In the genomic region with DNA sequence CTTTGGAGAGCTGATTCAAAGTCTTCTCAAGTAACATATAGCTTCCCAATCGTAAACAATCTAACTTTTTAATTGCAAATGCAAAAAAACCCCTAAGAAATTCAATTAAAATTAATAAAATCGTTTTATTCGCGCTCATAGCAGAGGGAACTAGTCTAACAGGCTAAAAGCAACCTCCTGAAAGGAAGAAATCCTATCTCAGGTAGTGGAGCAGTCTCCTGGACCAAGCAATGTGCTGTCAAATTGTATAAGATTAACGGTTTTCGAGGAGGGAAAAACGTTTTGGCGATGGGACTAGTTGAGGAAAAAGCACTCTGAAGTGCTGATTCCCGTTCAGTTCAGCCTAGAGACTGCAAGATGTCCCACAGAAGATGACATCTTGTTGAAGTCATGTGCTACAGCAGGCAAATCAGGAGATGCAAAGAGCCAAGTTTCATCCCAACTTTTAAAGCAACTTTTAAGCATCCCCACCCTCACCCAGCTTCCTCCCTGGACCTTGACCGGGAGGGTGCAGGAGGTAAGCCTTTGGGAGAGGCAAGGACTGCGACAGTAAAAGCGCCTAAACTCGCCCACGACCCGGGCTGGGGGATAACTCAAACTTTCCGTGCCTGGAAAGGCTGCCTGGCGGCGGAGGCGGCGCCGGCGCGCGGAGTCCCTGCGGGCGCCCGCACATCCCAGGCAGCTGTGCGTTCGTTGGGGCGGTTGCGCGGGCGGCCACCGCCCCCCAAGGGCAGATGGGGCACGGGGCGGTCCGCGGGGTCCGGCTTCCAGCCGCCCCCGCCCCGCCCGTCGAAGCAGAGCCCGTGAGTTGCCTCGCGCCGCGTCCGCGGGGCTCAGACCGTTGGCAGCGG, we compare ENCODE assay signal across 8 cellular contexts. TPM values are rescaled to one million over a fixed set of nuclear protein-coding genes. Genes with fewer than 3 reads are reported as not detected.
A peak's percentile ranks its signal among the peaks of the same experiment; 100 is the strongest.
DNase-seq lines count a peak whose midpoint lies in the region; ATAC-seq and TF ChIP-seq lines count a peak whose summit lies in the region.

No MANE protein-coding gene starts in this region.

- CTCF ChIA-PET in activated CD8-positive, alpha-beta T cell treated with anti-CD3 and anti-CD28 coated beads, Interleukin-2, amount 10 ng/mL, durations not matched to agents 7 days and 5 days (lab: Charles Lee) = no interaction called here

- TF ChIP-seq CTCF in esophagus muscularis mucosa (IDR thresholded peaks at IDR 0.05) (no peak), nephron progenitor cell (IDR thresholded peaks at IDR 0.05) (no peak), tibial nerve (IDR thresholded peaks at IDR 0.05) (no peak)

- intact Hi-C loops in esophagus muscularis mucosa (cut with DNase I) = loop anchor here (5.0 kb wide), 1 partner anchor 38 kb away; no protein-coding TSS in a partner anchor

- H3K27me3 ChIP-seq in esophagus muscularis mucosa (peaks cover 0 to 4% (median 0%) of the 10 kb centered on the region in 4 donors), tibial nerve (peaks cover 0 to 28% of the 10 kb centered on the region in 2 donors)

- H3K27ac ChIP-seq in esophagus muscularis mucosa (replicated peaks in 1 of 4) (peak overlapping the region; percentile 86 to 91 (median 88)), tibial nerve (peak overlapping the region; percentile 40 to 91 (median 84))

- peak overlapping the region; percentile 72 for H3K4me3 Mint-ChIP-seq in activated CD8-positive, alpha-beta T cell treated with anti-CD3 and anti-CD28 coated beads, Interleukin-2, amount 10 ng/mL, durations not matched to agents 7 days and 5 days
- H3K4me3 Mint-ChIP-seq in nephron progenitor cell = peak overlapping the region; percentile 82

- no peaks in the 10 kb centered on the region for H3K27me3 Mint-ChIP-seq in activated CD8-positive, alpha-beta T cell treated with anti-CD3 and anti-CD28 coated beads, Interleukin-2, amount 10 ng/mL, durations not matched to agents 7 days and 5 days (ENCODE audit: low read depth)
- peaks cover 6% of the 10 kb centered on the region for H3K27me3 Mint-ChIP-seq in nephron progenitor cell (ENCODE audit: low read depth, poor library complexity)

- ATAC-seq in GM21360 (IDR thresholded peaks at IDR 0.05; ENCODE audit: unreplicated experiment) (peak; percentile 30), HG03565 (IDR thresholded peaks at IDR 0.05; ENCODE audit: unreplicated experiment) (peak; percentile 20)
- peak; percentile 68 for ATAC-seq in activated CD8-positive, alpha-beta T cell treated with anti-CD3 and anti-CD28 coated beads, Interleukin-2, amount 10 ng/mL, durations not matched to agents 7 days and 5 days

- no peak overlapping the region for H3K27ac Mint-ChIP-seq in activated CD8-positive, alpha-beta T cell treated with anti-CD3 and anti-CD28 coated beads, Interleukin-2, amount 10 ng/mL, durations not matched to agents 7 days and 5 days
- H3K27ac Mint-ChIP-seq in nephron progenitor cell = no peak overlapping the region

- peaks cover 8% of the 10 kb centered on the region for H3K4me1 Mint-ChIP-seq in activated CD8-positive, alpha-beta T cell treated with anti-CD3 and anti-CD28 coated beads, Interleukin-2, amount 10 ng/mL, durations not matched to agents 7 days and 5 days (ENCODE audit: low read depth)
- H3K4me1 Mint-ChIP-seq in nephron progenitor cell = peaks cover 5% of the 10 kb centered on the region

- H3K9me3 ChIP-seq in esophagus muscularis mucosa (no peaks in the 10 kb centered on the region), tibial nerve (no peaks in the 10 kb centered on the region)

- H3K36me3 Mint-ChIP-seq in activated CD8-positive, alpha-beta T cell treated with anti-CD3 and anti-CD28 coated beads, Interleukin-2, amount 10 ng/mL, durations not matched to agents 7 days and 5 days (ENCODE audit: low read depth) = peaks cover 1% of the 10 kb centered on the region
- H3K36me3 Mint-ChIP-seq in nephron progenitor cell (ENCODE audit: low read depth) = no peaks in the 10 kb centered on the region

- H3K4me3 ChIP-seq in esophagus muscularis mucosa (peak overlapping the region; percentile 73 to 85 (median 80)), tibial nerve (peak overlapping the region; percentile 44 to 89 (median 75))

- TF ChIP-seq POLR2A in esophagus muscularis mucosa (IDR thresholded peaks at IDR 0.05; ENCODE audit: low read depth) = no peak
- no peak for TF ChIP-seq POLR2A in tibial nerve (IDR thresholded peaks at IDR 0.05)

- H3K9me3 Mint-ChIP-seq in activated CD8-positive, alpha-beta T cell treated with anti-CD3 and anti-CD28 coated beads, Interleukin-2, amount 10 ng/mL, durations not matched to agents 7 days and 5 days (ENCODE audit: insufficient read depth) = no peaks in the 10 kb centered on the region
- peaks cover 20% of the 10 kb centered on the region for H3K9me3 Mint-ChIP-seq in nephron progenitor cell

- POLR2A ChIA-PET in activated CD8-positive, alpha-beta T cell treated with anti-CD3 and anti-CD28 coated beads, Interleukin-2, amount 10 ng/mL, durations not matched to agents 7 days and 5 days (lab: Charles Lee) = interaction anchor here (0.6 kb wide), 1 partner anchor 19 kb away, joined by 9 read pairs; no protein-coding TSS in a partner anchor

- H3K4me1 ChIP-seq in esophagus muscularis mucosa (peaks cover 0 to 14% (median 2%) of the 10 kb centered on the region in 4 donors), tibial nerve (peaks cover 0 to 8% (median 0%) of the 10 kb centered on the region in 4 donors)

- 30% methylated on average over 27 of the region's 53 CpGs for WGBS in esophagus muscularis mucosa
- WGBS in tibial nerve, 2 donors = 22 to 24% methylated on average over 13 to 39 of the region's 53 CpGs

- peak; percentile 7 for DNase-seq in CD1c-positive myeloid dendritic cell (ENCODE audit: extremely low spot score)
- peak; percentile 32 for DNase-seq in activated CD8-positive, alpha-beta T cell treated with anti-CD3 and anti-CD28 coated beads, Interleukin-2, amount 10 ng/mL, durations not matched to agents 7 days and 5 days
- no peak for DNase-seq in esophagus muscularis mucosa (ENCODE audit: extremely low spot score)
- peak; percentile 28 for DNase-seq in nephron progenitor cell
- DNase-seq in tibial nerve (ENCODE audit: low spot score in 2 of 2) = peak in 1 of 2 donors; percentile 14
- no peak for DNase-seq in ureter (ENCODE audit: low spot score)

- H3K36me3 ChIP-seq in esophagus muscularis mucosa (peaks cover 0 to 3% (median under 1%) of the 10 kb centered on the region in 4 donors), tibial nerve (no peaks in the 10 kb centered on the region)

- TF ChIP-seq EP300 in esophagus muscularis mucosa (IDR thresholded peaks at IDR 0.05) (no peak), tibial nerve (IDR thresholded peaks at IDR 0.05) (no peak)

RNA-seq across cellular contexts. Expression of a gene that starts 0.8 kb away (rescaled TPM):
- 10 to 100 TPM; 12.2 to 13.3 TPM for total RNA-seq in activated CD8-positive, alpha-beta T cell treated with anti-CD3 and anti-CD28 coated beads, Interleukin-2, amount 10 ng/mL, durations not matched to agents 7 days and 5 days
- 10 to 100 TPM; 14.5 to 21.2 (median 17.1) TPM for total RNA-seq in esophagus muscularis mucosa
- 10 to 100 TPM; 19.7 to 32.7 (median 22.8) TPM for total RNA-seq in tibial nerve
- 13.9 TPM for total RNA-seq in ureter

RNA-seq across cellular contexts. Expression of a gene that starts 50.3 kb away (rescaled TPM):
- total RNA-seq in activated CD8-positive, alpha-beta T cell treated with anti-CD3 and anti-CD28 coated beads, Interleukin-2, amount 10 ng/mL, durations not matched to agents 7 days and 5 days = not detected
- total RNA-seq in esophagus muscularis mucosa (under 1 TPM in 3 of 4 donors, not detected in 1; under 0.01 to 0.17 (median 0.06) TPM), tibial nerve (under 1 TPM in 1 of 4 donors, not detected in 3; 0.20 TPM), ureter (1.0 TPM)

Comparison
In these comparisons a context has a peak if more than half of its experiments do, and no peak if none do; other contexts are left out.
1. DNase-seq: peak in CD1c-positive myeloid dendritic cell (single experiment), activated CD8-positive, alpha-beta T cell treated with anti-CD3 and anti-CD28 coated beads, Interleukin-2, amount 10 ng/mL, durations not matched to agents 7 days and 5 days (single experiment) and nephron progenitor cell (single experiment); none in esophagus muscularis mucosa (single experiment) and ureter (single experiment).
2. Peak in every context shown above with its lines, with median percentiles within 50 percentile points of each other: ATAC-seq.